ENCODE assay signal across 10 cellular contexts in the genomic region with DNA sequence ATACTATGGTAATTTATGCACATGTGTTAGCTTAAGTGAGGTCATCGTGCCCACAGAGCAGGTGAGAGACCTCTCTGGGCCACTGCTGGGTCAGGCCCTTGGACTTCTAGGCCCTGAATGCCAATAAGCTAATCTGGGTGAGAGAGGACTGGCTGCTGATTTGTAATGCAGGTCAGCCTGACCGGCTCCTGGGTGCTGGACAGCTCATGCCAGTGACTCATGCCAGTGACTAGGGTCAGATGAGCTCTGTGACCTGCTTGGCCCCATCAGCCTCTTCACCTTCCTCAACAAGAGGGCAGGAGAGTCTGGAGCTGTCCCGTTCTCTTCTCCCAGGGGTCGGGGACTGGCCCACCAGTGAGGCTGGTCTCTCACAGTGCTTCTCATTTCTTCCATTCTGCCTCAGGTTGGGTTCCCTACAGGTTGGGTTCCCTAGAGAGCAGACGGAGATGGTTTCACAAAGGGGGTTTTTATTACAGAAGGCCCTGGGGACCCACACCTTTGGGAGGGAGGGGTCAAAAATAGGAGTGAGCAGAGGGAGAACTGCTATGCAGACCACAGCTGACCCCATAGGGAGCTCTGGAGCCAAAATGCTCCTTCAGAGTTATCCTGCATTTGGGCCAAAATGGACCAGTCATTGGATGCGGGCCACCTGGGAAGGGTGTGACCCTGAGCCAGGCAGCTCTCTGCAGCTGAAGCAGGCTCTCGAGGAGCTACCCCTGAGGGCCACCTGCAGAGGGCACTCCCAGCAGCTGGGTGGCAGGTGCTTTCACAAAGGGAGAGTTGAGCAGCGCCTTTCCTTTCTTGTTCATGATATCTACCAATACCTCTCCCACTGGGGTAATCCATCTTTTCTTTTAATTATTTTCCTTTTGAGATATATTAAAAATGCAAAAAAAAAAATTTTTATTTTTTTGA. TPM values are rescaled to one million over a fixed set of nuclear protein-coding genes. Genes with fewer than 3 reads are reported as not detected.
DNase-seq lines count a peak whose midpoint lies in the region; ATAC-seq, FAIRE-seq and TF ChIP-seq lines count a peak whose summit lies in the region.
"Had no signal": no experiment of that assay in that cellular context is flagged by ENCODE, and none has a peak within 500 bp of the region (broad histone marks: within the 10 kb centered on the region; RNA-seq: fewer than 3 reads in every experiment).

No MANE protein-coding gene starts in this region.

- FAIRE-seq in K562 (lab: Jason Lieb, UNC) = no peak
- FAIRE-seq: islet of Langerhans had no signal

- no peaks in the 10 kb centered on the region for H4K20me1 ChIP-seq in K562 (replicated peaks; ENCODE audit: control insufficient read depth, insufficient read depth, low read length)

- H3K4me1 ChIP-seq in K562 (replicated peaks in 1 of 2; ENCODE audit: control insufficient read depth in 2 of 2, insufficient read depth in 2 of 2, low read length in 2 of 2) (peaks cover 0 to 18% of the 10 kb centered on the region in 2 experiments; a peak in 2 of 5 replicates), vagina (peaks cover 51% of the 10 kb centered on the region)

- DNase-seq in stimulated activated naive CD4-positive, alpha-beta T cell (lab: John Stamatoyannopoulos, UW) = peak; percentile 35 to 66 (median 44)
- no peak for DNase-seq in stimulated activated naive CD4-positive, alpha-beta T cell treated with Interleukin-2 at 50 U/mL for 16 hours (lab: John Stamatoyannopoulos, UW)
- DNase-seq in NCI-H69 (lab: John Stamatoyannopoulos, UW) (peak; percentile 72), K562 (ENCODE audit: extremely low read depth in 1 of 4, low spot score in 3 of 4) (peak in 2 of 4 experiments; percentile 11 to 31), vagina (ENCODE audit: extremely low spot score in 2 of 2) (no peak)
- DNase-seq: KBM-7 had no signal

- in situ Hi-C loops in K562 (cut with MboI) = no loop called here

- no peaks in the 10 kb centered on the region for H3K79me2 ChIP-seq in K562 (ENCODE audit: control insufficient read depth, insufficient read depth, low read length)

- CTCF ChIA-PET in K562 (lab: Yijun Ruan, JAX; ENCODE audit: low intra/inter-chr PET ratio) = interaction anchor here (0.6 to 0.7 kb wide), 2 partner anchors 16 to 44 kb away, joined by 3 to 4 read pairs; no protein-coding TSS in a partner anchor

- no peaks in the 10 kb centered on the region for H3K27me3 ChIP-seq in K562 (ENCODE audit: control insufficient read depth in 2 of 2, insufficient read depth in 2 of 2, low read length in 2 of 2)
- H3K27me3 ChIP-seq in vagina = no peaks in the 10 kb centered on the region

- no peak for TF ChIP-seq POLR2A in K562 (conservative IDR thresholded peaks at IDR 0.05)
- TF ChIP-seq POLR2A in vagina (IDR thresholded peaks at IDR 0.05) = no peak

- H2AFZ ChIP-seq in K562 (ENCODE audit: low read depth, low read length) = no peak overlapping the region

- POLR2A ChIA-PET in K562 (lab: Yijun Ruan, JAX) = interaction anchor here (0.6 to 0.7 kb wide), 2 partner anchors 27 to 469 kb away, joined by 3 read pairs; no protein-coding TSS in a partner anchor

- H3K9me3 ChIP-seq in K562 (replicated peaks; ENCODE audit: control insufficient read depth, insufficient read depth, low read depth, low read length) (no peaks in the 10 kb centered on the region), vagina (no peaks in the 10 kb centered on the region)

- ATAC-seq in K562 (peak; percentile 77), HG03460 (IDR thresholded peaks at IDR 0.05; ENCODE audit: unreplicated experiment) (no peak), HG02798 (IDR thresholded peaks at IDR 0.05; ENCODE audit: poor library complexity, unreplicated experiment) (no peak), HG03280 (IDR thresholded peaks at IDR 0.05; ENCODE audit: unreplicated experiment) (no peak)

- intact Hi-C loops in K562 (cut with micrococcal nuclease) = loop anchor here (5.0 kb wide), 1 partner anchor 38 kb away; no protein-coding TSS in a partner anchor
- intact Hi-C loops in vagina (cut with DNase I) = no loop called here

- H3K4me3 ChIP-seq in K562 = no peak overlapping the region
- no peak overlapping the region for H3K4me3 ChIP-seq in vagina

- no peaks in the 10 kb centered on the region for H3K9me1 ChIP-seq in K562 (ENCODE audit: control insufficient read depth, insufficient read depth, low read length)

- no peak for TF ChIP-seq EP300 in K562 (IDR thresholded peaks at IDR 0.05; ENCODE audit: low read length)

- BruUV-seq in K562 (replicated peaks; lab: Mats Ljungman, UMichigan) = no TSS peak

- no peak overlapping the region for H3K4me2 ChIP-seq in K562 (ENCODE audit: insufficient read depth, low read length)

- H3K36me3 ChIP-seq in K562 (ENCODE audit: control insufficient read depth, insufficient read depth, low read length) = no peaks in the 10 kb centered on the region
- no peaks in the 10 kb centered on the region for H3K36me3 ChIP-seq in vagina

- peak in 1 of 2 experiments; percentile 40; a peak in 2 of 4 replicates for TF ChIP-seq RAD21 in K562 (CRISPR knock-in tag; conservative IDR thresholded peaks at IDR 0.05 in 1 of 2, IDR thresholded peaks at IDR 0.05 in 1 of 2)

- H3K27ac ChIP-seq in K562 (ENCODE audit: extremely low read depth, low read depth, low read length) = no peak overlapping the region
- H3K27ac ChIP-seq in vagina = peak overlapping the region; percentile 80

- TF ChIP-seq CTCF in K562 (IDR thresholded peaks at IDR 0.05 in 2 of 3, conservative IDR thresholded peaks at IDR 0.05 in 1 of 3; ENCODE audit: insufficient read depth in 2 of 3, low read depth in 1 of 3, low read length in 3 of 3) (peak; percentile 43 to 54 (median 52)), vagina (IDR thresholded peaks at IDR 0.05) (no peak)

- no peak overlapping the region for H3K9ac ChIP-seq in K562 (ENCODE audit: insufficient read depth in 1 of 2, low read depth in 2 of 2, low read length in 2 of 2)

- WGBS in K562 (ENCODE audit: insufficient coverage, low coverage, missing lambda C conversion rate) = 26% methylated on average over 7 of the region's 8 CpGs

RNA-seq across cellular contexts. Expression of a gene that starts 2.2 kb away (rescaled TPM):
- total RNA-seq in K562 (2011; cell fraction: chromatin; rRNA removed; ENCODE audit: low replicate concordance) = not detected in 2 replicates
- not detected in 2 replicates for total RNA-seq in K562 (2011; cell fraction: nucleolus; rRNA removed)
- total RNA-seq in K562 (2011; cell fraction: nucleoplasm; rRNA removed) = not detected in 2 replicates
- total RNA-seq in K562 (2014; rRNA removed) = not detected in 2 replicates
- not detected in 2 replicates for total RNA-seq in K562 (2014; rRNA removed; fragmentation: Illumina TruSeq; extraction: Trizol)
- not detected in 2 replicates for total RNA-seq in K562 (2015; rRNA removed; fragmentation: Illumina TruSeq; extraction: Trizol)
- total RNA-seq in K562 (2021) = not detected in 2 replicates
- polyA plus RNA-seq in K562 (2011; rRNA removed) = not detected in 2 replicates
- not detected in 2 replicates for polyA plus RNA-seq in K562 (2011; cell fraction: cytosol; rRNA removed)
- polyA plus RNA-seq in K562 (2011; cell fraction: nucleus; rRNA removed) = not detected in 2 replicates
- polyA plus RNA-seq in K562 (2012) = not detected in 2 replicates
- not detected in 2 replicates for polyA plus RNA-seq in K562 (2014; fragmentation: Illumina TruSeq; extraction: Trizol)
- not detected for polyA plus RNA-seq in K562 (2014; fragmentation: Nextera tagmentation; extraction: Ambion mirVana)
- polyA plus RNA-seq in K562 (2014; rRNA removed) = not detected in 2 replicates
- not detected in 2 replicates for polyA minus RNA-seq in K562 (2011; rRNA and poly(A)+ RNA removed)
- polyA minus RNA-seq in K562 (2011; cell fraction: cytosol; rRNA and poly(A)+ RNA removed) = not detected in 2 replicates
- not detected in 2 replicates for polyA minus RNA-seq in K562 (2011; cell fraction: nucleus; rRNA and poly(A)+ RNA removed)
- total RNA-seq in vagina = not detected

RNA-seq across cellular contexts. Expression of a gene that starts 15.3 kb away (rescaled TPM):
- total RNA-seq in K562 (2011; cell fraction: chromatin; rRNA removed; ENCODE audit: low replicate concordance) = not detected in 2 replicates
- total RNA-seq in K562 (2011; cell fraction: nucleolus; rRNA removed) = not detected in 2 replicates
- not detected in 2 replicates for total RNA-seq in K562 (2011; cell fraction: nucleoplasm; rRNA removed)
- total RNA-seq in K562 (2014; rRNA removed) (not detected in 2 replicates), K562 (2014; rRNA removed; fragmentation: Illumina TruSeq; extraction: Trizol) (not detected in 2 replicates), K562 (2015; rRNA removed; fragmentation: Illumina TruSeq; extraction: Trizol) (not detected in 2 replicates), K562 (2021) (not detected in 2 replicates), vagina (not detected)
- polyA plus RNA-seq in K562 (2011; rRNA removed) (not detected in 2 replicates), K562 (2014; fragmentation: Illumina TruSeq; extraction: Trizol) (not detected in 2 replicates), K562 (2014; fragmentation: Nextera tagmentation; extraction: Ambion mirVana) (not detected), K562 (2014; rRNA removed) (not detected in 2 replicates)
- polyA plus RNA-seq in K562 (2011; cell fraction: cytosol; rRNA removed) = 0.49 TPM in 1 of 2 replicates, not detected in the other
- polyA plus RNA-seq in K562 (2011; cell fraction: nucleus; rRNA removed) = 0.22 TPM in 1 of 2 replicates, not detected in the other
- not detected in 2 replicates for polyA plus RNA-seq in K562 (2012)
- polyA minus RNA-seq in K562 (2011; rRNA and poly(A)+ RNA removed) = not detected in 2 replicates
- polyA minus RNA-seq in K562 (2011; cell fraction: cytosol; rRNA and poly(A)+ RNA removed) = not detected in 2 replicates
- polyA minus RNA-seq in K562 (2011; cell fraction: nucleus; rRNA and poly(A)+ RNA removed) = not detected in 2 replicates

RNA-seq across cellular contexts. Expression of a gene that starts 23.4 kb away (rescaled TPM):
- 3.4 and 9.9 TPM in 2 replicates for total RNA-seq in K562 (2011; cell fraction: chromatin; rRNA removed; ENCODE audit: low replicate concordance)
- total RNA-seq in K562 (2011; cell fraction: nucleolus; rRNA removed) = 11.7 and 12.8 TPM in 2 replicates
- 7.6 and 10.5 TPM in 2 replicates for total RNA-seq in K562 (2011; cell fraction: nucleoplasm; rRNA removed)
- total RNA-seq in K562 (2014; rRNA removed) (70.5 and 78.4 TPM in 2 replicates), K562 (2014; rRNA removed; fragmentation: Illumina TruSeq; extraction: Trizol) (19.9 and 24.6 TPM in 2 replicates), K562 (2015; rRNA removed; fragmentation: Illumina TruSeq; extraction: Trizol) (29.3 and 34.9 TPM in 2 replicates), K562 (2021) (48.8 and 49.5 TPM in 2 replicates), vagina (52.3 TPM)
- polyA plus RNA-seq in K562 (2011; rRNA removed) (28.8 and 48.8 TPM in 2 replicates), K562 (2014; fragmentation: Illumina TruSeq; extraction: Trizol) (16.7 and 23.7 TPM in 2 replicates), K562 (2014; fragmentation: Nextera tagmentation; extraction: Ambion mirVana) (1 to 10 TPM; 2.7 to 3.7 TPM), K562 (2014; rRNA removed) (68.1 and 74.1 TPM in 2 replicates)
- polyA plus RNA-seq in K562 (2011; cell fraction: cytosol; rRNA removed) = 49.4 and 65.2 TPM in 2 replicates
- 23.8 and 30.7 TPM in 2 replicates for polyA plus RNA-seq in K562 (2011; cell fraction: nucleus; rRNA removed)
- 35.2 and 38.8 TPM in 2 replicates for polyA plus RNA-seq in K562 (2012)
- polyA minus RNA-seq in K562 (2011; rRNA and poly(A)+ RNA removed) = 8.1 and 11.2 TPM in 2 replicates
- 9.4 and 19.7 TPM in 2 replicates for polyA minus RNA-seq in K562 (2011; cell fraction: cytosol; rRNA and poly(A)+ RNA removed)
- 7.1 and 9.4 TPM in 2 replicates for polyA minus RNA-seq in K562 (2011; cell fraction: nucleus; rRNA and poly(A)+ RNA removed)

RNA-seq across cellular contexts. Expression of a gene that starts 25.8 kb away (rescaled TPM):
- 4.5 and 11.4 TPM in 2 replicates for total RNA-seq in K562 (2011; cell fraction: chromatin; rRNA removed; ENCODE audit: low replicate concordance)
- 4.3 and 7.2 TPM in 2 replicates for total RNA-seq in K562 (2011; cell fraction: nucleolus; rRNA removed)
- 4.7 and 4.8 TPM in 2 replicates for total RNA-seq in K562 (2011; cell fraction: nucleoplasm; rRNA removed)
- 0.50 TPM in 1 of 2 replicates, not detected in the other for total RNA-seq in K562 (2014; rRNA removed)
- not detected in 2 replicates for total RNA-seq in K562 (2014; rRNA removed; fragmentation: Illumina TruSeq; extraction: Trizol)
- 0.29 TPM in 1 of 2 replicates, not detected in the other for total RNA-seq in K562 (2015; rRNA removed; fragmentation: Illumina TruSeq; extraction: Trizol)
- not detected in 2 replicates for total RNA-seq in K562 (2021)
- polyA plus RNA-seq in K562 (2011; rRNA removed) = 0.18 TPM in 1 of 2 replicates, not detected in the other
- polyA plus RNA-seq in K562 (2011; cell fraction: cytosol; rRNA removed) = 0.97 TPM in 1 of 2 replicates, not detected in the other
- 0.34 and 2.2 TPM in 2 replicates for polyA plus RNA-seq in K562 (2011; cell fraction: nucleus; rRNA removed)
- 0.18 TPM in 2 replicates for polyA plus RNA-seq in K562 (2012)
- polyA plus RNA-seq in K562 (2014; fragmentation: Illumina TruSeq; extraction: Trizol) = 0.19 and 0.25 TPM in 2 replicates
- polyA plus RNA-seq in K562 (2014; fragmentation: Nextera tagmentation; extraction: Ambion mirVana) = not detected
- polyA plus RNA-seq in K562 (2014; rRNA removed) = 0.11 and 0.18 TPM in 2 replicates
- polyA minus RNA-seq in K562 (2011; rRNA and poly(A)+ RNA removed) = 0.75 and 0.81 TPM in 2 replicates
- polyA minus RNA-seq in K562 (2011; cell fraction: cytosol; rRNA and poly(A)+ RNA removed) = not detected in 2 replicates
- 1.5 and 1.9 TPM in 2 replicates for polyA minus RNA-seq in K562 (2011; cell fraction: nucleus; rRNA and poly(A)+ RNA removed)
- total RNA-seq in vagina = not detected

Comparison
In these comparisons a context has a peak if more than half of its experiments do, and no peak if none do; other contexts are left out.
1. DNase-seq: peak in stimulated activated naive CD4-positive, alpha-beta T cell (6 of 6) and NCI-H69 (single experiment); none in stimulated activated naive CD4-positive, alpha-beta T cell treated with Interleukin-2 at 50 U/mL for 16 hours (single experiment) and vagina (0 of 2).
2. CTCF ChIP-seq: peak in K562 (3 of 3); none in vagina (0 of 3).